Comparison of ENCODE assay signal across 19 cellular contexts in genomic region chr5:6043491-6044310, GRCh38.
DNase-seq lines count a peak whose midpoint lies in the region; ATAC-seq and TF ChIP-seq lines count a peak whose summit lies in the region.
"Had no signal": no experiment of that assay in that cellular context is flagged by ENCODE, and none has a peak within 500 bp of the region (broad histone marks: within the 10 kb centered on the region; RNA-seq: fewer than 3 reads in every experiment).

No MANE protein-coding gene starts in this region.

- H3K27me3 Mint-ChIP-seq in GM23338 (ENCODE audit: insufficient read depth, low read depth, poor library complexity) (peaks cover 2% of the 10 kb centered on the region), endodermal cell (ENCODE audit: insufficient read depth) (peaks cover 3% of the 10 kb centered on the region)
- H3K27me3 Mint-ChIP-seq in activated naive CD4-positive, alpha-beta T cell treated with anti-CD3 and anti-CD28 coated beads, Interleukin-2, amount 10 ng/mL, durations not matched to agents 7 days and 5 days: no peaks in the 10 kb centered on the region

- H3K9me2 ChIP-seq in GM23338 (ENCODE audit: insufficient read depth): no peaks in the 10 kb centered on the region

- H3K4me2 ChIP-seq in GM23338 (no peak overlapping the region), osteoblast (ENCODE audit: insufficient read depth, low read length) (no peak overlapping the region)
- H3K4me2 ChIP-seq: A549 had no signal

- no peaks in the 10 kb centered on the region for H3K36me3 ChIP-seq in GM23338 (ENCODE audit: insufficient read depth)
- no peaks in the 10 kb centered on the region for H3K36me3 ChIP-seq in RWPE2 (ENCODE audit: low read depth)
- H3K36me3 ChIP-seq in endodermal cell (ENCODE audit: control insufficient read depth, insufficient read depth, low read length): no peaks in the 10 kb centered on the region
- H3K36me3 ChIP-seq in osteoblast (ENCODE audit: insufficient read depth, low read length): no peaks in the 10 kb centered on the region

- intact Hi-C loops in Right ventricle myocardium superior (cut with DNase I): no loop called here

- H3K27ac Mint-ChIP-seq in GM23338 (no peak overlapping the region), endodermal cell (no peak overlapping the region)
- no peak overlapping the region for H3K27ac Mint-ChIP-seq in activated naive CD4-positive, alpha-beta T cell treated with anti-CD3 and anti-CD28 coated beads, Interleukin-2, amount 10 ng/mL, durations not matched to agents 7 days and 5 days
- H3K27ac Mint-ChIP-seq: B cell, CD14-positive monocyte had no signal

- H3K9me3 Mint-ChIP-seq in GM23338 (no peaks in the 10 kb centered on the region), endodermal cell (no peaks in the 10 kb centered on the region)
- H3K9me3 Mint-ChIP-seq in activated naive CD4-positive, alpha-beta T cell treated with anti-CD3 and anti-CD28 coated beads, Interleukin-2, amount 10 ng/mL, durations not matched to agents 7 days and 5 days: no peaks in the 10 kb centered on the region
- H3K9me3 Mint-ChIP-seq: IgD-negative memory B cell had no signal

- H3K36me3 Mint-ChIP-seq in GM23338 (ENCODE audit: low read depth) (no peaks in the 10 kb centered on the region), endodermal cell (ENCODE audit: low read depth) (no peaks in the 10 kb centered on the region)
- no peaks in the 10 kb centered on the region for H3K36me3 Mint-ChIP-seq in activated naive CD4-positive, alpha-beta T cell treated with anti-CD3 and anti-CD28 coated beads, Interleukin-2, amount 10 ng/mL, durations not matched to agents 7 days and 5 days
- H3K36me3 Mint-ChIP-seq: CD14-positive monocyte, IgD-negative memory B cell had no signal

- H3K27me3 ChIP-seq in GM23338 (ENCODE audit: insufficient read depth) (no peaks in the 10 kb centered on the region), RWPE2 (ENCODE audit: insufficient read depth, poor library complexity, severe bottlenecking) (peaks cover 4% of the 10 kb centered on the region), endodermal cell (ENCODE audit: control insufficient read depth, insufficient read depth, low read length, poor library complexity, severe bottlenecking) (no peaks in the 10 kb centered on the region), osteoblast (ENCODE audit: insufficient read depth, low read length) (no peaks in the 10 kb centered on the region)

- ATAC-seq in GM23338 (peak; percentile 52), RWPE2 (ENCODE audit: low read depth) (peak; percentile 25; the same call in 1 of the 3 replicates), Right ventricle myocardium superior (ENCODE audit: poor library complexity) (no peak)
- ATAC-seq: A549, Right ventricle myocardium inferior had no signal

- no peak overlapping the region for H2AFZ ChIP-seq in GM23338
- no peak overlapping the region for H2AFZ ChIP-seq in osteoblast (ENCODE audit: low read length)

- TF ChIP-seq CTCF in GM23338 (conservative IDR thresholded peaks at IDR 0.05; ENCODE audit: low read depth in 2 of 2) (no peak), RWPE2 (IDR thresholded peaks at IDR 0.05; ENCODE audit: poor library complexity, severe bottlenecking) (no peak), endodermal cell (conservative IDR thresholded peaks at IDR 0.05) (peak; percentile 25), osteoblast (IDR thresholded peaks at IDR 0.05; ENCODE audit: extremely low read depth, low read depth, low read length) (no peak)

- H3K27ac ChIP-seq in GM23338 (ENCODE audit: low read depth) (no peak overlapping the region), RWPE2 (ENCODE audit: poor library complexity, severe bottlenecking) (no peak overlapping the region), endodermal cell (ENCODE audit: low read depth, low read length) (no peak overlapping the region), osteoblast (ENCODE audit: low read depth, low read length) (no peak overlapping the region)
- H3K27ac ChIP-seq: A549, SK-N-MC had no signal

- no peak for DNase-seq in GM23338 (ENCODE audit: low spot score)
- no peak for DNase-seq in RWPE2 (ENCODE audit: low spot score)
- peak; percentile 48 for DNase-seq in endodermal cell
- DNase-seq in osteoblast (ENCODE audit: insufficient read length, low spot score, missing footprints): peak; percentile 14
- DNase-seq in NOMO-1 (lab: John Stamatoyannopoulos, UW; ENCODE audit: unreplicated experiment in 2 of 2): no peak
- no peak for DNase-seq in activated naive CD4-positive, alpha-beta T cell treated with anti-CD3 and anti-CD28 coated beads, Interleukin-2, amount 10 ng/mL, durations not matched to agents 7 days and 5 days
- DNase-seq in hypothalamus (lab: John Stamatoyannopoulos, UW): no peak
- no peak for DNase-seq in Right ventricle myocardium superior
- DNase-seq: GDM1, NCI-H1105, NCI-H2029 treated with DMSO at 0.1 percent for 48 hours, NCI-H446, NCI-H748 treated with DMSO at 0.1 percent for 48 hours had no signal

- WGBS in endodermal cell (ENCODE audit: insufficient coverage in 1 of 2, insufficient read length in 1 of 2), 2 experiments: 91% methylated on average over 9 to 13 of the region's 13 CpGs

- CTCF ChIA-PET in activated naive CD4-positive, alpha-beta T cell treated with anti-CD3 and anti-CD28 coated beads, Interleukin-2, amount 10 ng/mL, durations not matched to agents 7 days and 5 days (lab: Charles Lee): no interaction called here

- H3K4me3 ChIP-seq in GM23338: no peak overlapping the region
- H3K4me3 ChIP-seq in RWPE2 (ENCODE audit: severe bottlenecking): no peak overlapping the region
- no peak overlapping the region for H3K4me3 ChIP-seq in endodermal cell (ENCODE audit: low read length)
- H3K4me3 ChIP-seq in osteoblast (ENCODE audit: insufficient read depth, low read length): no peak overlapping the region
- H3K4me3 ChIP-seq: A549, SK-N-MC had no signal

- H3K79me2 ChIP-seq in GM23338 (replicated peaks; ENCODE audit: insufficient read depth) (no peaks in the 10 kb centered on the region), osteoblast (ENCODE audit: insufficient read depth, low read length) (no peaks in the 10 kb centered on the region)

- H3K9ac ChIP-seq in endodermal cell (ENCODE audit: extremely low read depth, low read length, poor library complexity, severe bottlenecking): no peak overlapping the region

- H3K4me3 Mint-ChIP-seq in GM23338 (no peak overlapping the region; the same call in 2 of the 3 replicates), endodermal cell (no peak overlapping the region)
- H3K4me3 Mint-ChIP-seq in activated naive CD4-positive, alpha-beta T cell treated with anti-CD3 and anti-CD28 coated beads, Interleukin-2, amount 10 ng/mL, durations not matched to agents 7 days and 5 days: no peak overlapping the region
- H3K4me3 Mint-ChIP-seq: B cell, CD14-positive monocyte, IgD-negative memory B cell had no signal

- peaks cover 2% of the 10 kb centered on the region for H3K4me1 Mint-ChIP-seq in GM23338
- H3K4me1 Mint-ChIP-seq in endodermal cell: no peaks in the 10 kb centered on the region
- no peaks in the 10 kb centered on the region for H3K4me1 Mint-ChIP-seq in activated naive CD4-positive, alpha-beta T cell treated with anti-CD3 and anti-CD28 coated beads, Interleukin-2, amount 10 ng/mL, durations not matched to agents 7 days and 5 days
- H3K4me1 Mint-ChIP-seq: B cell, CD14-positive monocyte, IgD-negative memory B cell had no signal

- no peaks in the 10 kb centered on the region; the same call in 1 of the 2 replicates for H3K4me1 ChIP-seq in GM23338 (ENCODE audit: insufficient read depth)
- no peaks in the 10 kb centered on the region for H3K4me1 ChIP-seq in RWPE2 (ENCODE audit: insufficient read depth, poor library complexity, severe bottlenecking)
- H3K4me1 ChIP-seq in endodermal cell (ENCODE audit: control insufficient read depth, insufficient read depth, low read length): no peaks in the 10 kb centered on the region
- no peaks in the 10 kb centered on the region for H3K4me1 ChIP-seq in osteoblast (ENCODE audit: insufficient read depth, low read length)
- H3K4me1 ChIP-seq: A549 had no signal

- H3K9me3 ChIP-seq in RWPE2 (ENCODE audit: severe bottlenecking) (no peaks in the 10 kb centered on the region), endodermal cell (ENCODE audit: control insufficient read depth, low read length) (no peaks in the 10 kb centered on the region), osteoblast (ENCODE audit: low read depth, low read length) (no peaks in the 10 kb centered on the region)
- H3K9me3 ChIP-seq: A549 had no signal

- H4K20me1 ChIP-seq in GM23338 (replicated peaks; ENCODE audit: insufficient read depth) (no peaks in the 10 kb centered on the region), osteoblast (ENCODE audit: insufficient read depth, low read length) (no peaks in the 10 kb centered on the region)

- H3F3A ChIP-seq in GM23338 (replicated peaks; ENCODE audit: low read depth): no peaks in the 10 kb centered on the region

Comparison
In these comparisons a context has a peak if more than half of its experiments do, and no peak if none do; other contexts are left out.
1. DNase-seq: peak in endodermal cell (single experiment) and osteoblast (single experiment); none in GM23338 (single experiment), RWPE2 (single experiment), NOMO-1 (0 of 2), activated naive CD4-positive, alpha-beta T cell treated with anti-CD3 and anti-CD28 coated beads, Interleukin-2, amount 10 ng/mL, durations not matched to agents 7 days and 5 days (single experiment), hypothalamus (0 of 51) and Right ventricle myocardium superior (single experiment).